Comparison of ENCODE assay signal across 9 cellular contexts in the genomic region with DNA sequence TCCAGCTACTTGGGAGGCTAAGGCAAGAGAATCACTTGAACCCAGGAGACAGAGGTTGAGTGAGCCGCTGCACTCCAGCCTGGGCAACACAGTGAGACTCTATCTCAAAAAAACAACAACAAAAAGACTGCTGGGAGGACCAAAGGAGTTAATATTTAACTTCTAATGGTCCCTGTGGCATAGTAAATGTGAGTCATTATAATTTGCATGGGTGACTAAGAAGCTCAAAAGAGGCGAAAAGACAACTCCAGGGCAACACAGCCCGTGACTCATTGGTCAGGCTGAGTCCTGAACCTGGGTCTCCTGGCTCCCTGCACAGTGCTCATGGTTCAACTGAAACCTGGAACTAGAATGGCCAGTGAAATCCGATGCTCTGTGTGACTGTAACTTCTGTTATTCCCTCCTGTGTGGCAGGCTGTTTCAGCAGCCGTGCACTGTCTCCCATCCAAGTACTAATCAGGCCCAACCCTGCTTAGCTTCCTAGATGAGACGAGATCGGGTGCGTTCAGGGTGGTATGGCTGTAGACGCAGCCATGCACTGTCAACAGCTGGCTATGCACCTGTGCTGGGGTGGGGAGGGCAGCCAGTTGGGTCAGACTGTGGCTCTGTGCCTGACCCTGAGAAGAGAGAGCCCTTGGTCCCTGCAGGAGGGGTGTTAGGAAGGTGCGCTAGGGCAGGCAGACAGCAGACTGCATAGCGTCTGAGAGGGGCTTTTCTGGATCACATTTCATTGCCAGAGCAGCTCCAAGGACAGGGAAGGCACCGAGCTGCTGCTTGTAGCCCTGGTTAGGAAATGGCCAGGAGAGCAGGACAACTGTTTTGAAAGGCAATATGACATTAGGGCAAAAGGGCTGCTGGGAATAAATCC. TPM values are rescaled to one million over a fixed set of nuclear protein-coding genes. Genes with fewer than 3 reads are reported as not detected.
DNase-seq lines count a peak whose midpoint lies in the region; ATAC-seq and TF ChIP-seq lines count a peak whose summit lies in the region.
"Had no signal": no experiment of that assay in that cellular context is flagged by ENCODE, and none has a peak within 500 bp of the region (broad histone marks: within the 10 kb centered on the region; RNA-seq: fewer than 3 reads in every experiment).

No MANE protein-coding gene starts in this region.

- peak; percentile 82 for ATAC-seq in HG02571 (IDR thresholded peaks at IDR 0.05; ENCODE audit: unreplicated experiment)
- ATAC-seq in GM21390 (IDR thresholded peaks at IDR 0.05; ENCODE audit: unreplicated experiment), result no peak

- no peak overlapping the region for H3K9ac ChIP-seq in neural progenitor cell

- peak overlapping the region; percentile 69 for H3K4me3 Mint-ChIP-seq in neural progenitor cell

- H3K27ac Mint-ChIP-seq in neural progenitor cell, result no peak overlapping the region

- H3K4me1 ChIP-seq in neural progenitor cell (no peaks in the 10 kb centered on the region), tibial nerve (no peaks in the 10 kb centered on the region)

- H3K36me3 Mint-ChIP-seq in neural progenitor cell, result no peaks in the 10 kb centered on the region

- no peak overlapping the region for H3K4me2 ChIP-seq in neural progenitor cell

- H3K79me2 ChIP-seq in neural progenitor cell (ENCODE audit: low read depth), result no peaks in the 10 kb centered on the region

- no peaks in the 10 kb centered on the region for H3K9me3 Mint-ChIP-seq in neural progenitor cell

- TF ChIP-seq EP300 in tibial nerve (IDR thresholded peaks at IDR 0.05), result no peak

- DNase-seq in NCI-H1092 treated with DMSO at 0.1 percent for 48 hours (lab: John Stamatoyannopoulos, UW) (peak; percentile 11), NCI-H1092 (lab: John Stamatoyannopoulos, UW) (no peak), RKO (ENCODE audit: low spot score) (peak; percentile 85), neural progenitor cell (ENCODE audit: low spot score) (no peak), dorsolateral prefrontal cortex (no peak), tibial nerve (ENCODE audit: low spot score in 2 of 2) (no peak)

- H4K20me1 ChIP-seq in neural progenitor cell (ENCODE audit: low read depth), result no peaks in the 10 kb centered on the region

- H2AFZ ChIP-seq in neural progenitor cell (replicated peaks), result no peak overlapping the region

- H3K27me3 Mint-ChIP-seq in neural progenitor cell (ENCODE audit: insufficient read depth, low read depth), result peaks cover 8% of the 10 kb centered on the region

- H3K4me1 Mint-ChIP-seq in neural progenitor cell, result peaks cover 4% of the 10 kb centered on the region

- no peak overlapping the region for H3K4me3 ChIP-seq in neural progenitor cell
- H3K4me3 ChIP-seq in dorsolateral prefrontal cortex, result no peak overlapping the region
- no peak overlapping the region for H3K4me3 ChIP-seq in tibial nerve

- 67 to 69% methylated on average over 12 of the region's 12 CpGs for WGBS in tibial nerve, 2 donors

- TF ChIP-seq CTCF in neural progenitor cell (IDR thresholded peaks at IDR 0.05) (no peak), dorsolateral prefrontal cortex (IDR thresholded peaks at IDR 0.05 in 54 of 56, conservative IDR thresholded peaks at IDR 0.05 in 2 of 56; ENCODE audit: low read depth in 1 of 56, partially characterized antibody in 56 of 56) (no peak), tibial nerve (IDR thresholded peaks at IDR 0.05) (no peak)

- H3K36me3 ChIP-seq in neural progenitor cell, result no peaks in the 10 kb centered on the region
- H3K36me3 ChIP-seq in tibial nerve, result no peaks in the 10 kb centered on the region

- H3K27me3 ChIP-seq in neural progenitor cell, result no peaks in the 10 kb centered on the region
- peaks cover 0 to 5% (median 0%) of the 10 kb centered on the region in 45 donors for H3K27me3 ChIP-seq in dorsolateral prefrontal cortex
- peaks cover 0 to 6% of the 10 kb centered on the region in 2 donors for H3K27me3 ChIP-seq in tibial nerve

- intact Hi-C loops in dorsolateral prefrontal cortex (cut with DNase I), result no loop called here

- H3F3A ChIP-seq in neural progenitor cell (ENCODE audit: low read depth), result peaks cover 3% of the 10 kb centered on the region

- H3K9me3 ChIP-seq in neural progenitor cell (ENCODE audit: low read depth), result no peaks in the 10 kb centered on the region
- H3K9me3 ChIP-seq in tibial nerve, result no peaks in the 10 kb centered on the region

- no peak for TF ChIP-seq POLR2A in tibial nerve (IDR thresholded peaks at IDR 0.05)

- H3K27ac ChIP-seq in neural progenitor cell (no peak overlapping the region), dorsolateral prefrontal cortex (peak overlapping the region in 1 of 59 donors; percentile 29), tibial nerve (peak overlapping the region in 1 of 4 donors; percentile 30)
- H3K27ac ChIP-seq: 22Rv1 had no signal

RNA-seq across cellular contexts. Expression of a gene that starts 14.5 kb away (rescaled TPM):
- total RNA-seq in neural progenitor cell (ENCODE audit: low replicate concordance) (13.5 and 42.0 TPM in 2 replicates), dorsolateral prefrontal cortex (10 to 100 TPM in 111 of 120 experiments, 1 to 10 TPM in 9; 5.4 to 38.5 (median 15.7) TPM), tibial nerve (10 to 100 TPM; 41.6 to 96.4 (median 55.1) TPM)

RNA-seq across cellular contexts. Expression of a gene that starts 49.0 kb away (rescaled TPM):
- total RNA-seq in neural progenitor cell (ENCODE audit: low replicate concordance) (0.28 TPM in 1 of 2 replicates, not detected in the other), dorsolateral prefrontal cortex (10 to 100 TPM in 17 of 120 experiments, 1 to 10 TPM in 103; 1.1 to 21.1 (median 5.5) TPM), tibial nerve (10 to 100 TPM in 2 of 4 donors, 1 to 10 TPM in 2; 6.8 to 12.6 (median 9.8) TPM)

RNA-seq across cellular contexts. Expression of a gene that starts 50.1 kb away (rescaled TPM):
- total RNA-seq in neural progenitor cell (ENCODE audit: low replicate concordance), result 0.93 TPM in 1 of 2 replicates, not detected in the other
- 1 to 10 TPM in 8 of 120 experiments, under 1 TPM in 41, not detected in 71; 0.29 to 1.5 (median 0.63) TPM for total RNA-seq in dorsolateral prefrontal cortex
- total RNA-seq in tibial nerve, result 1 to 10 TPM in 1 of 4 donors, under 1 TPM in 1, not detected in 2; 0.59 to 2.8 TPM

RNA-seq across cellular contexts. Expression of a gene that starts 55.7 kb away (rescaled TPM):
- total RNA-seq in neural progenitor cell (ENCODE audit: low replicate concordance) (10.8 and 36.8 TPM in 2 replicates), dorsolateral prefrontal cortex (1 to 10 TPM in 98 of 120 experiments, under 1 TPM in 22; 0.28 to 6.4 (median 1.6) TPM), tibial nerve (not detected)

Comparison
In these comparisons a context has a peak if more than half of its experiments do, and no peak if none do; other contexts are left out.
1. DNase-seq: peak in NCI-H1092 treated with DMSO at 0.1 percent for 48 hours (single experiment) and RKO (single experiment); none in NCI-H1092 (single experiment), neural progenitor cell (single experiment), dorsolateral prefrontal cortex (0 of 10) and tibial nerve (0 of 2).